ENCODE assay signal across 11 cellular contexts in genomic region chr1:16375521-16376359, GRCh38. TPM values are rescaled to one million over a fixed set of nuclear protein-coding genes. Genes with fewer than 3 reads are reported as not detected.
DNase-seq lines count a peak whose midpoint lies in the region; ATAC-seq and TF ChIP-seq lines count a peak whose summit lies in the region.
"Had no signal": no experiment of that assay in that cellular context is flagged by ENCODE, and none has a peak within 500 bp of the region (broad histone marks: within the 10 kb centered on the region; RNA-seq: fewer than 3 reads in every experiment).

No MANE protein-coding gene starts in this region.

- H3K27ac ChIP-seq in left ventricle myocardium inferior (replicated peaks) (peak overlapping the region; percentile 86), gastrocnemius medialis (peak overlapping the region; percentile 48 to 78 (median 69)), dorsolateral prefrontal cortex (peak overlapping the region in 19 of 59 donors; percentile 15 to 84 (median 48))

- no peaks in the 10 kb centered on the region for H3K27me3 ChIP-seq in left ventricle myocardium inferior (ENCODE audit: low read depth)
- H3K27me3 ChIP-seq in gastrocnemius medialis, result no peaks in the 10 kb centered on the region
- no peaks in the 10 kb centered on the region for H3K27me3 ChIP-seq in dorsolateral prefrontal cortex

- H3K4me3 Mint-ChIP-seq in activated naive CD8-positive, alpha-beta T cell, result peak overlapping the region; percentile 25
- peak overlapping the region in 1 of 3 donors; percentile 39 for H3K4me3 Mint-ChIP-seq in T-cell
- H3K4me3 Mint-ChIP-seq: activated CD4-positive, alpha-beta T cell treated with anti-CD3 and anti-CD28 coated beads, Interleukin-2, amount 10 ng/mL, durations not matched to agents 7 days and 5 days had no signal

- H3K9me3 Mint-ChIP-seq in activated naive CD8-positive, alpha-beta T cell (ENCODE audit: low read depth), result no peaks in the 10 kb centered on the region
- H3K9me3 Mint-ChIP-seq in T-cell, result no peaks in the 10 kb centered on the region
- H3K9me3 Mint-ChIP-seq: activated CD4-positive, alpha-beta T cell treated with anti-CD3 and anti-CD28 coated beads, Interleukin-2, amount 10 ng/mL, durations not matched to agents 7 days and 5 days had no signal

- peak overlapping the region; percentile 46 for H3K27ac Mint-ChIP-seq in activated naive CD8-positive, alpha-beta T cell
- H3K27ac Mint-ChIP-seq in T-cell, result peak overlapping the region in 1 of 2 donors; percentile 27
- H3K27ac Mint-ChIP-seq: activated CD4-positive, alpha-beta T cell treated with anti-CD3 and anti-CD28 coated beads, Interleukin-2, amount 10 ng/mL, durations not matched to agents 7 days and 5 days had no signal

- H3K36me3 Mint-ChIP-seq in activated naive CD8-positive, alpha-beta T cell, result no peaks in the 10 kb centered on the region
- H3K36me3 Mint-ChIP-seq in T-cell, result peaks cover 23% of the 10 kb centered on the region

- TF ChIP-seq CTCF in left ventricle myocardium inferior (IDR thresholded peaks at IDR 0.05; ENCODE audit: borderline replicate concordance) (no peak), gastrocnemius medialis (IDR thresholded peaks at IDR 0.05 in 4 of 5, conservative IDR thresholded peaks at IDR 0.05 in 1 of 5) (no peak), dorsolateral prefrontal cortex (IDR thresholded peaks at IDR 0.05 in 54 of 56, conservative IDR thresholded peaks at IDR 0.05 in 2 of 56; ENCODE audit: low read depth in 1 of 56, partially characterized antibody in 56 of 56) (no peak)

- peaks cover 73% of the 10 kb centered on the region for H3K4me1 Mint-ChIP-seq in activated naive CD8-positive, alpha-beta T cell (ENCODE audit: low read depth)
- H3K4me1 Mint-ChIP-seq in T-cell, result peaks cover 73 to 83% (median 81%) of the 10 kb centered on the region in 3 donors

- H3K36me3 ChIP-seq in left ventricle myocardium inferior, result no peaks in the 10 kb centered on the region
- no peaks in the 10 kb centered on the region for H3K36me3 ChIP-seq in gastrocnemius medialis

- CTCF ChIA-PET in T-cell (lab: Charles Lee), result interaction anchor here in 1 of 2 donors (0.5 kb wide), 1 partner anchor 20 kb away, joined by 4 read pairs; no protein-coding TSS in a partner anchor

- peak; percentile 25 for DNase-seq in HT1080 (ENCODE audit: low read depth)
- DNase-seq in left ventricle myocardium inferior, result no peak
- no peak for DNase-seq in gastrocnemius medialis
- no peak for DNase-seq in T-cell
- DNase-seq in dorsolateral prefrontal cortex, result no peak
- no peak for DNase-seq in NK-92 (lab: John Stamatoyannopoulos, UW; ENCODE audit: unreplicated experiment)
- no peak for DNase-seq in epidermal melanocyte (ENCODE audit: insufficient read length, low spot score)
- DNase-seq: activated CD4-positive, alpha-beta T cell treated with anti-CD3 and anti-CD28 coated beads, Interleukin-2, amount 10 ng/mL, durations not matched to agents 7 days and 5 days; NCI-H446; stimulated activated CD4-positive, alpha-beta T cell treated with anti-CD3 and anti-CD28 coated beads, Interleukin-15, amount 100 ng/mL, for 24 hours had no signal

- intact Hi-C loops in left ventricle myocardium inferior (cut with micrococcal nuclease), result loop anchor here (10.0 kb wide), 1 partner anchor 49 kb away; no protein-coding TSS in a partner anchor
- intact Hi-C loops in gastrocnemius medialis (cut with DNase I; ENCODE audit: low total_unique reads), result no loop called here
- intact Hi-C loops in dorsolateral prefrontal cortex (cut with DNase I), result no loop called here

- no peak for ATAC-seq in gastrocnemius medialis
- no peak for ATAC-seq in T-cell (replicated peaks in 1 of 4)

- no peaks in the 10 kb centered on the region for H3K27me3 Mint-ChIP-seq in activated naive CD8-positive, alpha-beta T cell
- H3K27me3 Mint-ChIP-seq in T-cell, result no peaks in the 10 kb centered on the region
- H3K27me3 Mint-ChIP-seq: activated CD4-positive, alpha-beta T cell treated with anti-CD3 and anti-CD28 coated beads, Interleukin-2, amount 10 ng/mL, durations not matched to agents 7 days and 5 days had no signal

- peaks cover 87% of the 10 kb centered on the region for H3K4me1 ChIP-seq in left ventricle myocardium inferior
- peaks cover 82 to 83% of the 10 kb centered on the region in 2 donors for H3K4me1 ChIP-seq in gastrocnemius medialis

- H3K4me3 ChIP-seq in left ventricle myocardium inferior (peak overlapping the region; percentile 35), gastrocnemius medialis (peak overlapping the region in 2 of 4 donors; percentile 2 to 15), dorsolateral prefrontal cortex (no peak overlapping the region)

- POLR2A ChIA-PET in T-cell (lab: Charles Lee), result interaction anchor here (0.6 to 0.7 kb wide), 3 partner anchors 18 to 654 kb away, joined by 3 to 4 read pairs (median 4); no protein-coding TSS in a partner anchor

- in situ Hi-C loops in gastrocnemius medialis (cut with MboI; ENCODE audit: low sequenced_read_pairs in 4 of 4), result no loop called here

- TF ChIP-seq POLR2A in gastrocnemius medialis (IDR thresholded peaks at IDR 0.05), result no peak

- no peaks in the 10 kb centered on the region for H3K9me3 ChIP-seq in left ventricle myocardium inferior (replicated peaks)
- H3K9me3 ChIP-seq in gastrocnemius medialis, result no peaks in the 10 kb centered on the region

RNA-seq across cellular contexts. Expression of gene SZRD1, which starts 8.7 kb away (rescaled TPM):
- 158 and 175 TPM in 2 replicates for total RNA-seq in HT1080 (2014; rRNA removed; shearing (Covaris generic))
- 155 and 159 TPM in 2 replicates for polyA plus RNA-seq in HT1080 (2015; cell fraction: cytosol; rRNA removed)
- 67.2 and 68.4 TPM in 2 replicates for polyA plus RNA-seq in HT1080 (2015; cell fraction: nucleus; rRNA removed)
- total RNA-seq in left ventricle myocardium inferior (97.3 TPM), gastrocnemius medialis (100 to 1,000 TPM in 1 of 4 donors, 10 to 100 TPM in 3; 44.1 to 102 (median 83.1) TPM), T-cell (100 to 1,000 TPM in 3 of 5 donors, 10 to 100 TPM in 2; 87.2 to 122 (median 106) TPM), dorsolateral prefrontal cortex (10 to 100 TPM; 33.3 to 89.5 (median 49.3) TPM)

RNA-seq across cellular contexts. Expression of gene FBXO42, which starts 23.5 kb away (rescaled TPM):
- 9.7 and 12.8 TPM in 2 replicates for total RNA-seq in HT1080 (2014; rRNA removed; shearing (Covaris generic))
- polyA plus RNA-seq in HT1080 (2015; cell fraction: cytosol; rRNA removed), result 8.7 and 15.1 TPM in 2 replicates
- 13.2 TPM in 2 replicates for polyA plus RNA-seq in HT1080 (2015; cell fraction: nucleus; rRNA removed)
- 18.6 TPM for total RNA-seq in left ventricle myocardium inferior
- 10 to 100 TPM; 23.1 to 32.4 (median 27.2) TPM for total RNA-seq in gastrocnemius medialis
- 10 to 100 TPM; 20.6 to 23.4 (median 22.5) TPM for total RNA-seq in T-cell
- total RNA-seq in dorsolateral prefrontal cortex, result 10 to 100 TPM; 19.4 to 43.5 (median 31.1) TPM
